In genomic region chr12:116213885-116214527, GRCh38 we compare ENCODE assay signal across 1 cellular context.
TF ChIP-seq lines count a peak whose summit lies in the region.

No MANE protein-coding gene starts in this region.

TF ChIP-seq in H1, 55 proteins besides CTCF, POLR2A, EP300 and RAD21 (continued from another document):
- no peak for TF ChIP-seq CHD7 (IDR thresholded peaks at IDR 0.05; ENCODE audit: insufficient replicate concordance, low read length)
- TF ChIP-seq EGR1 (IDR thresholded peaks at IDR 0.05; ENCODE audit: borderline replicate concordance, low read depth, low read length) = no peak
